In genomic region chr17:61161615-61162134, GRCh38 we compare ENCODE assay signal across 19 cellular contexts.
A peak's percentile ranks its signal among the peaks of the same experiment; 100 is the strongest.
DNase-seq lines count a peak whose midpoint lies in the region; ATAC-seq and TF ChIP-seq lines count a peak whose summit lies in the region.
"Had no signal": no experiment of that assay in that cellular context is flagged by ENCODE, and none has a peak within 500 bp of the region (broad histone marks: within the 10 kb centered on the region; RNA-seq: fewer than 3 reads in every experiment).

No MANE protein-coding gene starts in this region.

- peak overlapping the region; percentile 64; the same call in 1 of the 2 replicates for H2BK120ac ChIP-seq in IMR-90 (ENCODE audit: low read depth, low read length)

- no peaks in the 10 kb centered on the region for H3K9me1 ChIP-seq in IMR-90 (ENCODE audit: insufficient read depth, low read length)

- H3K4me3 ChIP-seq in IMR-90 (ENCODE audit: insufficient read depth, low read depth, low read length), result no peak overlapping the region
- no peak overlapping the region for H3K4me3 ChIP-seq in hepatocyte
- H3K4me3 ChIP-seq: GM23248, Peyer's patch had no signal

- H3K27ac Mint-ChIP-seq in neural crest cell (ENCODE audit: unreplicated experiment), result no peak overlapping the region
- no peak overlapping the region for H3K27ac Mint-ChIP-seq in activated CD8-positive, alpha-beta T cell treated with anti-CD3 and anti-CD28 coated beads, Interleukin-2, amount 10 ng/mL, durations not matched to agents 7 days and 5 days
- no peak overlapping the region for H3K27ac Mint-ChIP-seq in T-helper 2 cell treated with Interferon-gamma antibody and Interleukin-4, amounts not matched to agents 5 μg/mL and 100 μg/mL, for 36 hours
- H3K27ac Mint-ChIP-seq: CD4-positive, CD25-positive, alpha-beta regulatory T cell had no signal

- peaks cover 5% of the 10 kb centered on the region for H3K4me1 ChIP-seq in IMR-90 (ENCODE audit: control insufficient read depth, insufficient read depth, low read length)
- peaks cover 36% of the 10 kb centered on the region for H3K4me1 ChIP-seq in hepatocyte (ENCODE audit: insufficient read depth)
- H3K4me1 ChIP-seq: Peyer's patch had no signal

- no peak overlapping the region for H3K23ac ChIP-seq in IMR-90 (ENCODE audit: low read depth, low read length)

- H3K79me2 ChIP-seq in hepatocyte, result peaks cover 12% of the 10 kb centered on the region

- H3K9ac ChIP-seq in IMR-90 (ENCODE audit: low read depth, low read length), result no peak overlapping the region
- H3K9ac ChIP-seq: GM23248 had no signal

- H3K27ac ChIP-seq in IMR-90 (ENCODE audit: insufficient read depth, low read length), result no peak overlapping the region
- peak overlapping the region; percentile 77 for H3K27ac ChIP-seq in hepatocyte
- H3K27ac ChIP-seq: GM23248, Peyer's patch had no signal

- no peaks in the 10 kb centered on the region for H4K20me1 ChIP-seq in IMR-90 (ENCODE audit: insufficient read depth, low read length)
- H4K20me1 ChIP-seq in hepatocyte (ENCODE audit: insufficient read depth, poor library complexity, severe bottlenecking), result no peaks in the 10 kb centered on the region

- no peak overlapping the region for H2BK15ac ChIP-seq in IMR-90 (ENCODE audit: low read depth, low read length)

- no peak overlapping the region for H2AK9ac ChIP-seq in IMR-90 (replicated peaks; ENCODE audit: low read depth, low read length, poor library complexity)

- TF ChIP-seq RAD21 in IMR-90 (IDR thresholded peaks at IDR 0.05; ENCODE audit: low read length), result no peak

- no peaks in the 10 kb centered on the region for H3K9me3 Mint-ChIP-seq in neural crest cell
- no peaks in the 10 kb centered on the region for H3K9me3 Mint-ChIP-seq in activated CD8-positive, alpha-beta T cell treated with anti-CD3 and anti-CD28 coated beads, Interleukin-2, amount 10 ng/mL, durations not matched to agents 7 days and 5 days (ENCODE audit: insufficient read depth)
- H3K9me3 Mint-ChIP-seq in T-helper 2 cell treated with Interferon-gamma antibody and Interleukin-4, amounts not matched to agents 5 μg/mL and 100 μg/mL, for 36 hours, result peaks cover 10% of the 10 kb centered on the region

- BruUV-seq in IMR-90 (replicated peaks; lab: Mats Ljungman, UMichigan), result no TSS peak

- no peak overlapping the region for H4K91ac ChIP-seq in IMR-90 (ENCODE audit: insufficient read depth, low read depth, low read length)

- no peak overlapping the region for H2BK5ac ChIP-seq in IMR-90 (ENCODE audit: low read depth, low read length, poor library complexity, severe bottlenecking)

- H3K36me3 Mint-ChIP-seq in neural crest cell (ENCODE audit: low read depth), result peaks cover 2% of the 10 kb centered on the region
- peaks cover 3% of the 10 kb centered on the region for H3K36me3 Mint-ChIP-seq in activated CD8-positive, alpha-beta T cell treated with anti-CD3 and anti-CD28 coated beads, Interleukin-2, amount 10 ng/mL, durations not matched to agents 7 days and 5 days (ENCODE audit: low read depth)
- H3K36me3 Mint-ChIP-seq in T-helper 2 cell treated with Interferon-gamma antibody and Interleukin-4, amounts not matched to agents 5 μg/mL and 100 μg/mL, for 36 hours (ENCODE audit: low read depth), result peaks cover 4% of the 10 kb centered on the region

- CTCF ChIA-PET in IMR-90 (lab: Yijun Ruan, JAX), result interaction anchor here (1.0 kb wide), 1 partner anchor 190 kb away, joined by 3 read pairs; no protein-coding TSS in a partner anchor
- CTCF ChIA-PET in activated CD8-positive, alpha-beta T cell treated with anti-CD3 and anti-CD28 coated beads, Interleukin-2, amount 10 ng/mL, durations not matched to agents 7 days and 5 days (lab: Charles Lee), result no interaction called here

- no peak overlapping the region for H3K4me2 ChIP-seq in IMR-90 (ENCODE audit: low read depth, low read length)
- peak overlapping the region; percentile 15 for H3K4me2 ChIP-seq in hepatocyte

- in situ Hi-C loops in IMR-90 (cut with MboI; ENCODE audit: low sequenced_read_pairs), result loop anchor here (5.0 kb wide), 1 partner anchor 36 kb away; no protein-coding TSS in a partner anchor

- no peaks in the 10 kb centered on the region for H3K27me3 Mint-ChIP-seq in neural crest cell (ENCODE audit: low read depth)
- no peaks in the 10 kb centered on the region for H3K27me3 Mint-ChIP-seq in activated CD8-positive, alpha-beta T cell treated with anti-CD3 and anti-CD28 coated beads, Interleukin-2, amount 10 ng/mL, durations not matched to agents 7 days and 5 days (ENCODE audit: low read depth)
- H3K27me3 Mint-ChIP-seq in T-helper 2 cell treated with Interferon-gamma antibody and Interleukin-4, amounts not matched to agents 5 μg/mL and 100 μg/mL, for 36 hours (ENCODE audit: low read depth), result peaks cover 2% of the 10 kb centered on the region
- H3K27me3 Mint-ChIP-seq: CD4-positive, CD25-positive, alpha-beta regulatory T cell had no signal

- no peak overlapping the region for H4K5ac ChIP-seq in IMR-90 (ENCODE audit: low read depth, low read length)

- TF ChIP-seq CTCF in IMR-90 (conservative IDR thresholded peaks at IDR 0.05; ENCODE audit: low read depth, low read length), result no peak
- TF ChIP-seq CTCF in hepatocyte (IDR thresholded peaks at IDR 0.05; ENCODE audit: poor library complexity), result no peak
- no peak for TF ChIP-seq CTCF in neural crest cell (conservative IDR thresholded peaks at IDR 0.05)

- no peak overlapping the region; the same call in 1 of the 2 replicates for H3K4ac ChIP-seq in IMR-90 (ENCODE audit: low read depth, low read length)

- intact Hi-C loops in IMR-90 (cut with micrococcal nuclease), result no loop called here

- no peak for ATAC-seq in IMR-90 (ENCODE audit: low read depth)
- peak; percentile 29 for ATAC-seq in SK-N-SH treated with all-trans-retinoic acid at 6 μM for 48 hours
- no peak for ATAC-seq in activated CD8-positive, alpha-beta T cell treated with anti-CD3 and anti-CD28 coated beads, Interleukin-2, amount 10 ng/mL, durations not matched to agents 7 days and 5 days
- ATAC-seq in GM18511 (IDR thresholded peaks at IDR 0.05; ENCODE audit: unreplicated experiment), result no peak

- H4K8ac ChIP-seq in IMR-90 (ENCODE audit: low read depth in 2 of 2, low read length in 2 of 2), result peak overlapping the region in 1 of 2 experiments; percentile 47; a peak in 1 of 4 replicates

- peaks cover 4% of the 10 kb centered on the region; the same call in 1 of the 2 replicates for H3K9me3 ChIP-seq in IMR-90 (ENCODE audit: control insufficient read depth, insufficient read depth, low read length)
- H3K9me3 ChIP-seq in hepatocyte (ENCODE audit: low read depth), result no peaks in the 10 kb centered on the region
- H3K9me3 ChIP-seq: Peyer's patch had no signal

- peak; percentile 16 for DNase-seq in IMR-90
- DNase-seq in hepatocyte (ENCODE audit: low spot score), result no peak
- DNase-seq in neural crest cell (ENCODE audit: low read depth, low spot score), result no peak
- DNase-seq in activated CD8-positive, alpha-beta T cell treated with anti-CD3 and anti-CD28 coated beads, Interleukin-2, amount 10 ng/mL, durations not matched to agents 7 days and 5 days, result no peak
- no peak for DNase-seq in T-helper 2 cell treated with Interferon-gamma antibody and Interleukin-4, amounts not matched to agents 5 μg/mL and 100 μg/mL, for 36 hours (ENCODE audit: low spot score)
- DNase-seq in NCI-H748 treated with DMSO at 0.1 percent for 48 hours (lab: John Stamatoyannopoulos, UW), result no peak
- DNase-seq: Calu3; CD4-positive, CD25-positive, alpha-beta regulatory T cell; DMS79 treated with DMSO at 0.1 percent for 48 hours; GM23248; MV-4-11; NCI-H1436; NCI-H2029 treated with DMSO at 0.1 percent for 48 hours; NCI-H226; NCI-H526 treated with DMSO at 0.1 percent for 48 hours; Peyer's patch; Right ventricle myocardium superior had no signal

- POLR2A ChIA-PET in IMR-90 (lab: Charles Lee; ENCODE audit: unreplicated experiment), result no interaction called here
- POLR2A ChIA-PET in activated CD8-positive, alpha-beta T cell treated with anti-CD3 and anti-CD28 coated beads, Interleukin-2, amount 10 ng/mL, durations not matched to agents 7 days and 5 days (lab: Charles Lee), result no interaction called here

- WGBS in IMR-90 (ENCODE audit: extremely low coverage in 2 of 2, insufficient read length in 1 of 2), 2 experiments, result no CpG with 5 or more reads among the region's 9 CpGs
- 56% methylated on average over 9 of the region's 9 CpGs for WGBS in hepatocyte (ENCODE audit: low lambda C conversion rate, missing lambda C conversion rate)

- no peak overlapping the region for H3K56ac ChIP-seq in IMR-90 (ENCODE audit: extremely low read depth, insufficient read depth, low read length)

- peak overlapping the region; percentile 45; the same call in 1 of the 2 replicates for H2AK5ac ChIP-seq in IMR-90 (ENCODE audit: low read depth, low read length)

- peaks cover 50% of the 10 kb centered on the region for H3K4me1 Mint-ChIP-seq in neural crest cell
- peaks cover 18% of the 10 kb centered on the region for H3K4me1 Mint-ChIP-seq in activated CD8-positive, alpha-beta T cell treated with anti-CD3 and anti-CD28 coated beads, Interleukin-2, amount 10 ng/mL, durations not matched to agents 7 days and 5 days (ENCODE audit: low read depth)
- peaks cover 14% of the 10 kb centered on the region for H3K4me1 Mint-ChIP-seq in T-helper 2 cell treated with Interferon-gamma antibody and Interleukin-4, amounts not matched to agents 5 μg/mL and 100 μg/mL, for 36 hours (ENCODE audit: low read depth)

- H2BK20ac ChIP-seq in IMR-90 (ENCODE audit: low read depth, low read length), result no peak overlapping the region

- H3K79me1 ChIP-seq in IMR-90 (ENCODE audit: low read depth in 1 of 2, low read length in 2 of 2), result peaks cover 0 to 2% of the 10 kb centered on the region in 2 experiments; a peak in 1 of 4 replicates

- H3K18ac ChIP-seq in IMR-90 (ENCODE audit: low read depth, low read length), result no peak overlapping the region

- H3K36me3 ChIP-seq in IMR-90 (ENCODE audit: control insufficient read depth, insufficient read depth, low read length) (no peaks in the 10 kb centered on the region), hepatocyte (replicated peaks; ENCODE audit: insufficient read depth, low read depth) (no peaks in the 10 kb centered on the region)
- H3K36me3 ChIP-seq: Peyer's patch had no signal

- H3K9me2 ChIP-seq in hepatocyte (replicated peaks; ENCODE audit: insufficient read depth), result no peaks in the 10 kb centered on the region

- H3K27me3 ChIP-seq in IMR-90 (ENCODE audit: control insufficient read depth, insufficient read depth, low read length) (no peaks in the 10 kb centered on the region), hepatocyte (no peaks in the 10 kb centered on the region)
- H3K27me3 ChIP-seq: Peyer's patch had no signal

- dilution Hi-C loops in IMR-90 (cut with HindIII; ENCODE audit: low sequenced_read_pairs, unreplicated experiment), result no loop called here

- 0 out of 2 replicates have a peak overlapping the region, but pooled peaks have one; percentile 60 for H3K14ac ChIP-seq in IMR-90 (replicated peaks; ENCODE audit: low read depth, low read length)

- H3K4me3 Mint-ChIP-seq in neural crest cell, result peak overlapping the region; percentile 31
- H3K4me3 Mint-ChIP-seq in activated CD8-positive, alpha-beta T cell treated with anti-CD3 and anti-CD28 coated beads, Interleukin-2, amount 10 ng/mL, durations not matched to agents 7 days and 5 days, result no peak overlapping the region
- H3K4me3 Mint-ChIP-seq in T-helper 2 cell treated with Interferon-gamma antibody and Interleukin-4, amounts not matched to agents 5 μg/mL and 100 μg/mL, for 36 hours, result no peak overlapping the region
- H3K4me3 Mint-ChIP-seq: CD4-positive, CD25-positive, alpha-beta regulatory T cell had no signal

- TF ChIP-seq POLR2A in IMR-90 (IDR thresholded peaks at IDR 0.05; ENCODE audit: low read depth, low read length), result no peak

- H2AFZ ChIP-seq in IMR-90 (replicated peaks; ENCODE audit: low read length, poor library complexity), result no peak overlapping the region
- no peak overlapping the region for H2AFZ ChIP-seq in hepatocyte
- H2AFZ ChIP-seq: GM23248 had no signal
